ENCODE assay signal across 20 cellular contexts in genomic region chr10:126843299-126843934, GRCh38.
A peak's percentile ranks its signal among the peaks of the same experiment; 100 is the strongest.
DNase-seq lines count a peak whose midpoint lies in the region; ATAC-seq, FAIRE-seq and TF ChIP-seq lines count a peak whose summit lies in the region.
"Had no signal": no experiment of that assay in that cellular context is flagged by ENCODE, and none has a peak within 500 bp of the region (broad histone marks: within the 10 kb centered on the region; RNA-seq: fewer than 3 reads in every experiment).

No MANE protein-coding gene starts in this region.

- no peak for TF ChIP-seq POLR2A in Peyer's patch (IDR thresholded peaks at IDR 0.05)

- peak overlapping the region; percentile 38 for H3K27ac Mint-ChIP-seq in Caco-2 (ENCODE audit: unreplicated experiment)
- no peak overlapping the region for H3K27ac Mint-ChIP-seq in osteocyte (ENCODE audit: unreplicated experiment)
- H3K27ac Mint-ChIP-seq: HFFc6, IgD-negative memory B cell had no signal

- no peak overlapping the region for H3K4me3 Mint-ChIP-seq in Caco-2 (ENCODE audit: unreplicated experiment)
- H3K4me3 Mint-ChIP-seq in osteocyte (ENCODE audit: unreplicated experiment), result no peak overlapping the region
- H3K4me3 Mint-ChIP-seq: HFFc6, IgD-negative memory B cell had no signal

- H3K4me3 ChIP-seq in Caco-2 (ENCODE audit: low read depth, low read length), result no peak overlapping the region
- H3K4me3 ChIP-seq in Peyer's patch, result no peak overlapping the region
- H3K4me3 ChIP-seq: HAP-1, SJCRH30 had no signal

- H3K4me1 ChIP-seq in Caco-2 (peaks cover 46% of the 10 kb centered on the region), Peyer's patch (peaks cover 0 to 12% (median 2%) of the 10 kb centered on the region in 4 donors)
- H3K4me1 ChIP-seq: HAP-1, SJCRH30 had no signal

- H3K27ac ChIP-seq in Peyer's patch, result peak overlapping the region in 2 of 4 donors; percentile 67 to 89
- H3K27ac ChIP-seq: KMS-11, SJCRH30 had no signal

- peaks cover 20% of the 10 kb centered on the region for H3K4me1 Mint-ChIP-seq in Caco-2 (ENCODE audit: low read depth, unreplicated experiment)
- H3K4me1 Mint-ChIP-seq in osteocyte (ENCODE audit: unreplicated experiment), result peaks cover 6% of the 10 kb centered on the region
- H3K4me1 Mint-ChIP-seq: IgD-negative memory B cell had no signal

- H3K9me3 ChIP-seq in Caco-2, result no peaks in the 10 kb centered on the region
- no peaks in the 10 kb centered on the region for H3K9me3 ChIP-seq in Peyer's patch
- H3K9me3 ChIP-seq: HAP-1, SJCRH30 had no signal

- no peaks in the 10 kb centered on the region for H3K36me3 Mint-ChIP-seq in Caco-2 (ENCODE audit: insufficient read depth, unreplicated experiment)
- H3K36me3 Mint-ChIP-seq in osteocyte (ENCODE audit: unreplicated experiment), result no peaks in the 10 kb centered on the region
- H3K36me3 Mint-ChIP-seq: IgD-negative memory B cell had no signal

- intact Hi-C loops in Caco-2 (cut with micrococcal nuclease; ENCODE audit: unreplicated experiment) (no loop called here), left colon (cut with DNase I, micrococcal nuclease) (no loop called here)

- H3K36me3 ChIP-seq in Caco-2 (ENCODE audit: control insufficient read depth, insufficient read depth, low read length) (no peaks in the 10 kb centered on the region), Peyer's patch (no peaks in the 10 kb centered on the region)
- H3K36me3 ChIP-seq: HAP-1, SJCRH30 had no signal

- H3K27me3 Mint-ChIP-seq in Caco-2 (ENCODE audit: insufficient read depth, unreplicated experiment), result no peaks in the 10 kb centered on the region
- H3K27me3 Mint-ChIP-seq in osteocyte (ENCODE audit: unreplicated experiment), result peaks cover 3% of the 10 kb centered on the region
- H3K27me3 Mint-ChIP-seq: IgD-negative memory B cell had no signal

- DNase-seq in Caco-2, result no peak
- DNase-seq in Peyer's patch, result peak in 2 of 3 donors; percentile 65 to 84
- peak; percentile 64 to 82 for DNase-seq in left colon
- peak; percentile 51 for DNase-seq in osteocyte (ENCODE audit: extremely low spot score, unreplicated experiment)
- no peak for DNase-seq in NCI-H1436 (lab: John Stamatoyannopoulos, UW)
- DNase-seq in HTR-8/SVneo (ENCODE audit: insufficient read length, low spot score), result no peak
- DNase-seq in GM20000 (ENCODE audit: low spot score), result no peak
- DNase-seq in hippocampal formation (lab: John Stamatoyannopoulos, UW), result no peak
- DNase-seq: HFFc6, NCI-H1048, NCI-H187 treated with DMSO at 0.1 percent for 48 hours, NCI-H2107, NCI-H524 treated with DMSO at 0.1 percent for 48 hours, NCI-H774 had no signal

- H3K27me3 ChIP-seq in Caco-2 (replicated peaks; ENCODE audit: control insufficient read depth, insufficient read depth, low read length) (no peaks in the 10 kb centered on the region), Peyer's patch (no peaks in the 10 kb centered on the region)
- H3K27me3 ChIP-seq: SJCRH30 had no signal

- no TSS peak for BruUV-seq in Caco-2 (replicated peaks; lab: Mats Ljungman, UMichigan)

- CTCF ChIA-PET in Caco-2 (lab: Charles Lee), result no interaction called here

- POLR2A ChIA-PET in Caco-2 (lab: Charles Lee), result no interaction called here

- no peak for FAIRE-seq in HTR-8/SVneo (lab: Jason Lieb, UNC)
- FAIRE-seq: GM18507 had no signal

- peak; percentile 71 for ATAC-seq in left colon
- ATAC-seq: SK-N-SH treated with all-trans-retinoic acid at 6 μM for 48 hours had no signal

- no peaks in the 10 kb centered on the region for H3K9me3 Mint-ChIP-seq in Caco-2 (ENCODE audit: unreplicated experiment)
- H3K9me3 Mint-ChIP-seq in osteocyte (ENCODE audit: unreplicated experiment), result no peaks in the 10 kb centered on the region
- H3K9me3 Mint-ChIP-seq: HFFc6 had no signal

- TF ChIP-seq CTCF in Caco-2 (IDR thresholded peaks at IDR 0.05; ENCODE audit: insufficient read depth in 1 of 2, low read depth in 1 of 2, low read length in 1 of 2, severe bottlenecking in 1 of 2, unreplicated experiment in 1 of 2), result no peak
- no peak for TF ChIP-seq CTCF in Peyer's patch (IDR thresholded peaks at IDR 0.05)
- TF ChIP-seq CTCF in osteocyte (IDR thresholded peaks at IDR 0.05), result no peak
- TF ChIP-seq CTCF in GM20000 (IDR thresholded peaks at IDR 0.05; ENCODE audit: extremely low read depth, missing control alignments), result no peak

Comparison
In these comparisons a context has a peak if more than half of its experiments do, and no peak if none do; other contexts are left out.
1. DNase-seq: peak in Peyer's patch (2 of 3), left colon (2 of 2) and osteocyte (single experiment); none in Caco-2 (0 of 2), NCI-H1436 (single experiment), HTR-8/SVneo (single experiment), GM20000 (single experiment) and hippocampal formation (0 of 2).